Comparison of ENCODE assay signal across 23 cellular contexts in the genomic region with DNA sequence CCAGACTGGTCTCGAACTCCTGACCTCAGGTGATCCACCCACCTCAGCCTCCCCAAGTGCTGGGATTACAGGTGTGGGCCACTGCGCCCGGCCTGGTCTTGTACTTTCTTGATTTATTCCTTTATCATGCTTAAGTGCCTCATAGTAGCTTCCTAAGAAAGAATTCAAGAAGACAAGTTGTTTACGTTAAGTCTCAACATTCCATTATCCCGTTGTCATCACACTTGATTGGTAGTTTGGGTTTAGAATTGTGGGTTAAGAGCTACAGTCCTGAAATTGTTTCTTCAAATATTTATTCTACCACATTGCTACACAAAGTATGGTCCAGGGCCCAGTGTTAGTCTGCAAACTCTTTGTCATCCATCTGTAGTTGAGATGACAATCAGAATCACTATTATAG.
A peak's percentile ranks its signal among the peaks of the same experiment; 100 is the strongest.
DNase-seq lines count a peak whose midpoint lies in the region; ATAC-seq, FAIRE-seq and TF ChIP-seq lines count a peak whose summit lies in the region.
"Had no signal": no experiment of that assay in that cellular context is flagged by ENCODE, and none has a peak within 500 bp of the region (broad histone marks: within the 10 kb centered on the region; RNA-seq: fewer than 3 reads in every experiment).

No MANE protein-coding gene starts in this region.

- H3K27me3 Mint-ChIP-seq in WTC11 (ENCODE audit: low read depth), result peaks cover 27% of the 10 kb centered on the region
- H3K27me3 Mint-ChIP-seq in chondrocyte (ENCODE audit: low read depth), result no peaks in the 10 kb centered on the region
- H3K27me3 Mint-ChIP-seq: CD4-positive, alpha-beta memory T cell had no signal

- H3K9ac ChIP-seq in SK-N-SH, result no peak overlapping the region

- H3K27ac ChIP-seq in SK-N-SH (ENCODE audit: low read depth in 2 of 2, low read length in 1 of 2), result no peak overlapping the region
- H3K27ac ChIP-seq: 22Rv1, esophagus squamous epithelium, prostate gland, spleen had no signal

- no peak for FAIRE-seq in urothelium cell line (lab: Jason Lieb, UNC)

- ATAC-seq in SK-N-SH treated with all-trans-retinoic acid at 6 μM for 48 hours, result no peak
- peak; percentile 46 for ATAC-seq in WTC11
- ATAC-seq: activated T-helper 17 cell treated with anti-CD3 and anti-CD28 coated beads, Interleukin-2, amount 50 U/mL, for 72 hours had no signal

- H3K4me3 ChIP-seq in SK-N-SH (ENCODE audit: low read depth in 2 of 2, low read length in 1 of 2), result no peak overlapping the region
- H3K4me3 ChIP-seq: esophagus squamous epithelium, prostate gland, spleen had no signal

- H3K4me3 Mint-ChIP-seq in WTC11 (no peak overlapping the region), chondrocyte (ENCODE audit: unreplicated experiment) (no peak overlapping the region)
- H3K4me3 Mint-ChIP-seq: activated T-helper 17 cell treated with anti-CD3 and anti-CD28 coated beads, Interleukin-2, amount 50 U/mL, for 72 hours; CD4-positive, alpha-beta memory T cell; mesothelial cell of epicardium; nephron had no signal

- CTCF ChIA-PET in SK-N-SH (lab: Yijun Ruan, JAX), result interaction anchor here (1.5 to 2.4 kb wide), 3 partner anchors 8 to 194 kb away, joined by 4 to 6 read pairs (median 4); a partner anchor contains a TSS
- CTCF ChIA-PET in WTC11 (lab: Charles Lee), result interaction anchor here (1.3 kb wide), 1 partner anchor 17 kb away, joined by 5 read pairs; no protein-coding TSS in a partner anchor

- H3F3A ChIP-seq in SK-N-SH (replicated peaks; ENCODE audit: insufficient read depth), result no peaks in the 10 kb centered on the region

- H3K36me3 Mint-ChIP-seq in WTC11 (no peaks in the 10 kb centered on the region), chondrocyte (ENCODE audit: low read depth) (no peaks in the 10 kb centered on the region)
- H3K36me3 Mint-ChIP-seq: CD4-positive, alpha-beta memory T cell; mesothelial cell of epicardium had no signal

- H3K9me3 Mint-ChIP-seq in WTC11 (no peaks in the 10 kb centered on the region), chondrocyte (ENCODE audit: low read depth) (peaks cover 2% of the 10 kb centered on the region)
- H3K9me3 Mint-ChIP-seq: activated T-helper 17 cell treated with anti-CD3 and anti-CD28 coated beads, Interleukin-2, amount 50 U/mL, for 72 hours; mesothelial cell of epicardium; nephron had no signal

- no peaks in the 10 kb centered on the region for H3K9me3 ChIP-seq in SK-N-SH
- H3K9me3 ChIP-seq: esophagus squamous epithelium, prostate gland, spleen had no signal

- TF ChIP-seq RAD21 in SK-N-SH (IDR thresholded peaks at IDR 0.05; ENCODE audit: low read length), result no peak

- WGBS in SK-N-SH (ENCODE audit: low lambda C conversion rate), result 64% methylated on average over 5 of the region's 5 CpGs

- no peak overlapping the region for H3K4me2 ChIP-seq in SK-N-SH

- H3K4me1 Mint-ChIP-seq in WTC11 (no peaks in the 10 kb centered on the region), chondrocyte (ENCODE audit: low read depth) (peaks cover 6% of the 10 kb centered on the region)
- H3K4me1 Mint-ChIP-seq: activated T-helper 17 cell treated with anti-CD3 and anti-CD28 coated beads, Interleukin-2, amount 50 U/mL, for 72 hours; CD4-positive, alpha-beta memory T cell; nephron had no signal

- H3K27ac Mint-ChIP-seq in WTC11, result no peak overlapping the region
- no peak overlapping the region for H3K27ac Mint-ChIP-seq in chondrocyte (ENCODE audit: unreplicated experiment)
- H3K27ac Mint-ChIP-seq: activated T-helper 17 cell treated with anti-CD3 and anti-CD28 coated beads, Interleukin-2, amount 50 U/mL, for 72 hours; CD4-positive, alpha-beta memory T cell; mesothelial cell of epicardium; nephron had no signal

- H3K27me3 ChIP-seq in SK-N-SH (ENCODE audit: insufficient read depth), result no peaks in the 10 kb centered on the region
- H3K27me3 ChIP-seq: esophagus squamous epithelium, spleen had no signal

- no peaks in the 10 kb centered on the region for H4K20me1 ChIP-seq in SK-N-SH (ENCODE audit: insufficient read depth)

- no peak for TF ChIP-seq CTCF in SK-N-SH (IDR thresholded peaks at IDR 0.05)
- TF ChIP-seq CTCF in WTC11 (IDR thresholded peaks at IDR 0.05), result no peak
- TF ChIP-seq CTCF in chondrocyte (IDR thresholded peaks at IDR 0.05), result no peak

- no peaks in the 10 kb centered on the region for H3K9me2 ChIP-seq in SK-N-SH

- DNase-seq in SK-N-SH, result no peak
- DNase-seq in WTC11 (ENCODE audit: low spot score), result no peak
- DNase-seq in hepatic stellate cell (ENCODE audit: low spot score), result peak; percentile 4
- no peak for DNase-seq in germinal center (ENCODE audit: low spot score)
- no peak for DNase-seq in urothelium cell line (ENCODE audit: low spot score)
- no peak for DNase-seq in chondrocyte (ENCODE audit: low spot score)
- no peak for DNase-seq in NCI-H128 (lab: John Stamatoyannopoulos, UW; ENCODE audit: unreplicated experiment)
- DNase-seq: activated CD4-positive, CD25-positive, alpha-beta regulatory T cell treated with anti-CD3 and anti-CD28 coated beads, Interleukin-2, amount 50 U/mL, for 72 hours; CD4-positive, alpha-beta memory T cell; central memory CD4-positive, alpha-beta T cell; effector CD4-positive, alpha-beta T cell; esophagus squamous epithelium; NCI-H1436; NCI-H2171; NCI-H748 treated with DMSO at 0.1 percent for 48 hours; spleen; substantia nigra had no signal

- TF ChIP-seq EP300 in SK-N-SH (IDR thresholded peaks at IDR 0.05; ENCODE audit: borderline replicate concordance in 1 of 2, low read depth in 1 of 2, low read length in 1 of 2), result no peak

- no peak overlapping the region for H2AFZ ChIP-seq in SK-N-SH (ENCODE audit: low read depth)

- no peaks in the 10 kb centered on the region for H3K36me3 ChIP-seq in SK-N-SH (replicated peaks in 1 of 2; ENCODE audit: control insufficient read depth in 1 of 2, insufficient read depth in 2 of 2, low read length in 1 of 2)
- H3K36me3 ChIP-seq: esophagus squamous epithelium, prostate gland, spleen had no signal

- H3K79me2 ChIP-seq in SK-N-SH (ENCODE audit: insufficient read depth), result no peaks in the 10 kb centered on the region

- POLR2A ChIA-PET in SK-N-SH (lab: Yijun Ruan, JAX) (no interaction called here), WTC11 (lab: Charles Lee) (no interaction called here)

- peaks cover 0 to 2% of the 10 kb centered on the region in 2 experiments; a peak in 2 of 4 replicates for H3K4me1 ChIP-seq in SK-N-SH (ENCODE audit: control insufficient read depth in 1 of 2, insufficient read depth in 2 of 2, low read depth in 1 of 2, low read length in 1 of 2)
- H3K4me1 ChIP-seq: esophagus squamous epithelium, prostate gland, spleen had no signal

TF ChIP-seq in SK-N-SH treated with all-trans-retinoic acid at 6 μM for 48 hours, 23 proteins besides CTCF, POLR2A, EP300 and RAD21:
- 0 out of 2 replicates have a peak, but pooled peaks have one; percentile 20 for TF ChIP-seq ISL1 (CRISPR knock-in tag; IDR thresholded peaks at IDR 0.05)
- TF ChIP-seq SNAI2 (CRISPR knock-in tag; IDR thresholded peaks at IDR 0.05), result no peak
TF ChIP-seq in SK-N-SH treated with all-trans-retinoic acid at 6 μM for 48 hours: peak in this region for 1.

TF ChIP-seq in SK-N-SH, 30 proteins besides CTCF, POLR2A, EP300 and RAD21:
- TF ChIP-seq, protein P1, sequence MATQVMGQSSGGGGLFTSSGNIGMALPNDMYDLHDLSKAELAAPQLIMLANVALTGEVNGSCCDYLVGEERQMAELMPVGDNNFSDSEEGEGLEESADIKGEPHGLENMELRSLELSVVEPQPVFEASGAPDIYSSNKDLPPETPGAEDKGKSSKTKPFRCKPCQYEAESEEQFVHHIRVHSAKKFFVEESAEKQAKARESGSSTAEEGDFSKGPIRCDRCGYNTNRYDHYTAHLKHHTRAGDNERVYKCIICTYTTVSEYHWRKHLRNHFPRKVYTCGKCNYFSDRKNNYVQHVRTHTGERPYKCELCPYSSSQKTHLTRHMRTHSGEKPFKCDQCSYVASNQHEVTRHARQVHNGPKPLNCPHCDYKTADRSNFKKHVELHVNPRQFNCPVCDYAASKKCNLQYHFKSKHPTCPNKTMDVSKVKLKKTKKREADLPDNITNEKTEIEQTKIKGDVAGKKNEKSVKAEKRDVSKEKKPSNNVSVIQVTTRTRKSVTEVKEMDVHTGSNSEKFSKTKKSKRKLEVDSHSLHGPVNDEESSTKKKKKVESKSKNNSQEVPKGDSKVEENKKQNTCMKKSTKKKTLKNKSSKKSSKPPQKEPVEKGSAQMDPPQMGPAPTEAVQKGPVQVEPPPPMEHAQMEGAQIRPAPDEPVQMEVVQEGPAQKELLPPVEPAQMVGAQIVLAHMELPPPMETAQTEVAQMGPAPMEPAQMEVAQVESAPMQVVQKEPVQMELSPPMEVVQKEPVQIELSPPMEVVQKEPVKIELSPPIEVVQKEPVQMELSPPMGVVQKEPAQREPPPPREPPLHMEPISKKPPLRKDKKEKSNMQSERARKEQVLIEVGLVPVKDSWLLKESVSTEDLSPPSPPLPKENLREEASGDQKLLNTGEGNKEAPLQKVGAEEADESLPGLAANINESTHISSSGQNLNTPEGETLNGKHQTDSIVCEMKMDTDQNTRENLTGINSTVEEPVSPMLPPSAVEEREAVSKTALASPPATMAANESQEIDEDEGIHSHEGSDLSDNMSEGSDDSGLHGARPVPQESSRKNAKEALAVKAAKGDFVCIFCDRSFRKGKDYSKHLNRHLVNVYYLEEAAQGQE (IDR thresholded peaks at IDR 0.05; ENCODE audit: low read depth, low read length), result no peak
TF ChIP-seq in SK-N-SH: peak in this region for 0.

TF ChIP-seq in WTC11, 78 proteins besides CTCF, POLR2A, EP300 and RAD21 (continues in another document):
- no peak for TF ChIP-seq ZNF416 (CRISPR knock-in tag; IDR thresholded peaks at IDR 0.05)
- TF ChIP-seq, protein P2, sequence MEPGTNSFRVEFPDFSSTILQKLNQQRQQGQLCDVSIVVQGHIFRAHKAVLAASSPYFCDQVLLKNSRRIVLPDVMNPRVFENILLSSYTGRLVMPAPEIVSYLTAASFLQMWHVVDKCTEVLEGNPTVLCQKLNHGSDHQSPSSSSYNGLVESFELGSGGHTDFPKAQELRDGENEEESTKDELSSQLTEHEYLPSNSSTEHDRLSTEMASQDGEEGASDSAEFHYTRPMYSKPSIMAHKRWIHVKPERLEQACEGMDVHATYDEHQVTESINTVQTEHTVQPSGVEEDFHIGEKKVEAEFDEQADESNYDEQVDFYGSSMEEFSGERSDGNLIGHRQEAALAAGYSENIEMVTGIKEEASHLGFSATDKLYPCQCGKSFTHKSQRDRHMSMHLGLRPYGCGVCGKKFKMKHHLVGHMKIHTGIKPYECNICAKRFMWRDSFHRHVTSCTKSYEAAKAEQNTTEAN (CRISPR knock-in tag; IDR thresholded peaks at IDR 0.05), result no peak
- no peak for TF ChIP-seq TCF7 (CRISPR knock-in tag; IDR thresholded peaks at IDR 0.05; ENCODE audit: low read depth)
- TF ChIP-seq FOXK1 (CRISPR knock-in tag; IDR thresholded peaks at IDR 0.05), result no peak
- no peak for TF ChIP-seq TEAD4 (CRISPR knock-in tag; IDR thresholded peaks at IDR 0.05)
